ENCODE assay signal across 9 cellular contexts in genomic region chr7:28409716-28410627, GRCh38. TPM values are rescaled to one million over a fixed set of nuclear protein-coding genes. Genes with fewer than 3 reads are reported as not detected.
DNase-seq lines count a peak whose midpoint lies in the region; ATAC-seq and TF ChIP-seq lines count a peak whose summit lies in the region.
"Had no signal": no experiment of that assay in that cellular context is flagged by ENCODE, and none has a peak within 500 bp of the region (broad histone marks: within the 10 kb centered on the region; RNA-seq: fewer than 3 reads in every experiment).

No MANE protein-coding gene starts in this region.

- H3K27me3 Mint-ChIP-seq in activated naive CD8-positive, alpha-beta T cell treated with anti-CD3 and anti-CD28 coated beads, Interleukin-2, amount 50 U/mL, for 24 hours = peaks cover 74% of the 10 kb centered on the region

- peak overlapping the region; percentile 92 for H3K27ac ChIP-seq in left ventricle myocardium inferior (replicated peaks)
- peak overlapping the region; percentile 28 to 41 for H3K27ac ChIP-seq in prostate gland

- peaks cover 64% of the 10 kb centered on the region for H3K4me1 Mint-ChIP-seq in activated naive CD8-positive, alpha-beta T cell treated with anti-CD3 and anti-CD28 coated beads, Interleukin-2, amount 50 U/mL, for 24 hours

- H3K27me3 ChIP-seq in left ventricle myocardium inferior (ENCODE audit: low read depth) (no peaks in the 10 kb centered on the region), prostate gland (replicated peaks; ENCODE audit: insufficient read depth) (no peaks in the 10 kb centered on the region)

- ATAC-seq in HG03442 (IDR thresholded peaks at IDR 0.05; ENCODE audit: unreplicated experiment) (peak; percentile 16), GM18498 (IDR thresholded peaks at IDR 0.05; ENCODE audit: unreplicated experiment) (no peak)
- ATAC-seq in activated naive CD8-positive, alpha-beta T cell treated with anti-CD3 and anti-CD28 coated beads, Interleukin-2, amount 50 U/mL, for 24 hours = no peak

- DNase-seq in EH (ENCODE audit: low read depth) = peak; percentile 55
- no peak for DNase-seq in activated naive CD8-positive, alpha-beta T cell treated with anti-CD3 and anti-CD28 coated beads, Interleukin-2, amount 50 U/mL, for 24 hours
- DNase-seq in left ventricle myocardium inferior = peak; percentile 39
- peak; percentile 19 for DNase-seq in prostate gland (ENCODE audit: low spot score)
- DNase-seq in DMS153 treated with DMSO at 0.1 percent for 48 hours (lab: John Stamatoyannopoulos, UW; ENCODE audit: unreplicated experiment) = no peak
- DNase-seq in SIG-M5 treated with dmso at 0.1 percent for 504 hours (lab: John Stamatoyannopoulos, UW; ENCODE audit: unreplicated experiment) = no peak

- H3K4me3 ChIP-seq in left ventricle myocardium inferior (peak overlapping the region; percentile 88), prostate gland (peak overlapping the region; percentile 27 to 38)

- H3K4me1 ChIP-seq in left ventricle myocardium inferior = peaks cover 56% of the 10 kb centered on the region
- no peaks in the 10 kb centered on the region for H3K4me1 ChIP-seq in prostate gland (replicated peaks)

- intact Hi-C loops in left ventricle myocardium inferior (cut with micrococcal nuclease) = no loop called here
- intact Hi-C loops in prostate gland (cut with DNase I) = no loop called here

- no peaks in the 10 kb centered on the region for H3K36me3 Mint-ChIP-seq in activated naive CD8-positive, alpha-beta T cell treated with anti-CD3 and anti-CD28 coated beads, Interleukin-2, amount 50 U/mL, for 24 hours (ENCODE audit: low read depth)

- H3K4me3 Mint-ChIP-seq in activated naive CD8-positive, alpha-beta T cell treated with anti-CD3 and anti-CD28 coated beads, Interleukin-2, amount 50 U/mL, for 24 hours = peak overlapping the region; percentile 86

- H3K36me3 ChIP-seq in left ventricle myocardium inferior (no peaks in the 10 kb centered on the region), prostate gland (no peaks in the 10 kb centered on the region)

- H3K27ac Mint-ChIP-seq in activated naive CD8-positive, alpha-beta T cell treated with anti-CD3 and anti-CD28 coated beads, Interleukin-2, amount 50 U/mL, for 24 hours = peak overlapping the region; percentile 88

- no peak for TF ChIP-seq CTCF in left ventricle myocardium inferior (IDR thresholded peaks at IDR 0.05; ENCODE audit: borderline replicate concordance)
- TF ChIP-seq CTCF in prostate gland (IDR thresholded peaks at IDR 0.05) = no peak

- TF ChIP-seq POLR2A in prostate gland (IDR thresholded peaks at IDR 0.05) = no peak

- H3K9me3 ChIP-seq in left ventricle myocardium inferior (replicated peaks) (no peaks in the 10 kb centered on the region), prostate gland (no peaks in the 10 kb centered on the region)

- under 1% methylated on average over 88 of the region's 92 CpGs for WGBS in prostate gland

- H3K9me3 Mint-ChIP-seq in activated naive CD8-positive, alpha-beta T cell treated with anti-CD3 and anti-CD28 coated beads, Interleukin-2, amount 50 U/mL, for 24 hours = no peaks in the 10 kb centered on the region

RNA-seq across cellular contexts. Expression of gene CREB5, which starts 2.3 kb away (rescaled TPM):
- total RNA-seq in left ventricle myocardium inferior (9.8 TPM), prostate gland (1 to 10 TPM in 1 of 2 donors, under 1 TPM in 1; 0.46 to 3.4 TPM)
- total RNA-seq: T-helper 2 cell treated with Interferon-gamma antibody and Interleukin-4, amounts not matched to agents 100 ng/mL and 5 ng/mL, for 36 hours had no signal

Comparison
In these comparisons a context has a peak if more than half of its experiments do, and no peak if none do; other contexts are left out.
1. DNase-seq: peak in EH (single experiment), left ventricle myocardium inferior (single experiment) and prostate gland (single experiment); none in activated naive CD8-positive, alpha-beta T cell treated with anti-CD3 and anti-CD28 coated beads, Interleukin-2, amount 50 U/mL, for 24 hours (single experiment), DMS153 treated with DMSO at 0.1 percent for 48 hours (single experiment) and SIG-M5 treated with dmso at 0.1 percent for 504 hours (single experiment).